27 cellular contexts compared by ENCODE assay signal in genomic region chr4:1691737-1692373, GRCh38. TPM values are rescaled to one million over a fixed set of nuclear protein-coding genes. Genes with fewer than 3 reads are reported as not detected.
"Had no signal": no experiment of that assay in that cellular context is flagged by ENCODE, and none has a peak within 500 bp of the region (broad histone marks: within the 10 kb centered on the region; RNA-seq: fewer than 3 reads in every experiment).

No MANE protein-coding gene starts in this region.

- H3K4me3 ChIP-seq: body of pancreas, dorsolateral prefrontal cortex, lung, pancreas, right lobe of liver, smooth muscle cell, suprapubic skin, transverse colon, vagina had no signal

- H3K4me1 ChIP-seq: foreskin keratinocyte, pancreas, right lobe of liver, transverse colon, vagina had no signal

- H3K9me3 ChIP-seq: body of pancreas, neutrophil, pancreas, right lobe of liver, suprapubic skin, transverse colon, vagina had no signal

- H3K4me2 ChIP-seq: smooth muscle cell had no signal

- H3K27ac ChIP-seq: body of pancreas, dorsolateral prefrontal cortex, epithelial cell of prostate, foreskin keratinocyte, pancreas, right lobe of liver, suprapubic skin, transverse colon, vagina had no signal

- H3K27me3 ChIP-seq: body of pancreas, dorsolateral prefrontal cortex, foreskin keratinocyte, neutrophil, pancreas, right lobe of liver, suprapubic skin, transverse colon, vagina had no signal

- DNase-seq: activated B cell treated with CpG ODN at 0.5 μM for 24 hours; activated CD4-positive, alpha-beta memory T cell treated with anti-CD3 and anti-CD28 coated beads, Interleukin-2, amount 10 ng/mL, durations not matched to agents 7 days and 5 days; activated CD4-positive, alpha-beta T cell treated with anti-CD3 and anti-CD28 coated beads for 4 hours; activated CD8-positive, alpha-beta memory T cell treated with anti-CD3 and anti-CD28 coated beads, Interleukin-2, amount 10 ng/mL, durations not matched to agents 7 days and 5 days; activated naive CD4-positive, alpha-beta T cell treated with Interleukin-2 at 50 U/mL for 16 hours; activated naive CD8-positive, alpha-beta T cell treated with anti-CD3 and anti-CD28 coated beads, Interleukin-2, amount 10 ng/mL, durations not matched to agents 7 days and 5 days; amygdala; body of pancreas; caudate nucleus; foreskin keratinocyte; hippocampal formation; left cardiac atrium; natural killer cell; pancreas; stimulated activated CD4-positive, alpha-beta T cell treated with anti-CD3 and anti-CD28 coated beads, Interleukin-4, amount 100 ng/mL, for 1 hour; stimulated activated naive CD8-positive, alpha-beta T cell treated with anti-CD3 and anti-CD28 coated beads, Interleukin-15, amount 100 ng/mL, for 72 hours; T-helper 1 cell; T-helper 9 cell; transverse colon had no signal

- ATAC-seq: activated CD8-positive, alpha-beta memory T cell treated with anti-CD3 and anti-CD28 coated beads, Interleukin-2, amount 10 ng/mL, durations not matched to agents 7 days and 5 days; body of pancreas; foreskin keratinocyte; left cardiac atrium; natural killer cell; pancreas; right lobe of liver; stimulated activated naive CD8-positive, alpha-beta T cell treated with anti-CD3 and anti-CD28 coated beads, Interleukin-15, amount 100 ng/mL, for 72 hours had no signal

RNA-seq across cellular contexts. Expression of gene FAM53A, which starts 7.7 kb away (rescaled TPM):
- total RNA-seq: smooth muscle cell had no signal
